Comparison of ENCODE assay signal across 17 cellular contexts in the genomic region with DNA sequence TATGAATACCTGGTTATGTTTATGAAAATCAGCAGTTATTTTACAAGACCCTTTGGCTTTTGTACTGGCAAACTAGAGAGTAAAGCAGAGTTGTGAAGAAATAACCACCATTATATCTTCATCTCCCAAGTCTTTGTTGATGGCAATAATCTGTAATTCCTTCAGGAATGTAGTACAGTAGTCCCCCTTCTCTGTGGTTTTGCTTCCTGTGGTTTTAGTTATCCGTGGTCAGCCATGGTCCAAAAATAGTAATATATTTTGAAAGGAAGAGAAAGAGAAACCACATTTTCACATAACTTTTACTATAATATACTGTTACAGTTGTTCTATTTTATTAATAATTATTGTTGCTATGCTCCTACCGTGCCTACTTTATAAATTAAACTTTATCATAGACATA. TPM values are rescaled to one million over a fixed set of nuclear protein-coding genes. Genes with fewer than 3 reads are reported as not detected.
DNase-seq lines count a peak whose midpoint lies in the region; ATAC-seq and TF ChIP-seq lines count a peak whose summit lies in the region.
"Had no signal": no experiment of that assay in that cellular context is flagged by ENCODE, and none has a peak within 500 bp of the region (broad histone marks: within the 10 kb centered on the region; RNA-seq: fewer than 3 reads in every experiment).

No MANE protein-coding gene starts in this region.

- no peaks in the 10 kb centered on the region for H4K20me1 ChIP-seq in BLaER1

- peaks cover 25% of the 10 kb centered on the region for H3K9me3 ChIP-seq in BLaER1

- H3K4me2 ChIP-seq in BLaER1, result peak overlapping the region; percentile 48

- no peaks in the 10 kb centered on the region for H3K27me3 Mint-ChIP-seq in osteocyte (ENCODE audit: unreplicated experiment)
- H3K27me3 Mint-ChIP-seq in naive thymus-derived CD8-positive, alpha-beta T cell, result peaks cover 0 to 8% (median 2%) of the 10 kb centered on the region in 5 donors
- H3K27me3 Mint-ChIP-seq: stimulated activated naive CD8-positive, alpha-beta T cell treated with anti-CD3 and anti-CD28 coated beads, Interleukin-15, amount 100 ng/mL, for 72 hours had no signal

- POLR2A ChIA-PET in naive thymus-derived CD8-positive, alpha-beta T cell (lab: Charles Lee), result no interaction called here

- DNase-seq in OCI-M1 (lab: John Stamatoyannopoulos, UW) (peak; percentile 24), choroid plexus epithelial cell (ENCODE audit: low read depth) (peak; percentile 84), osteocyte (ENCODE audit: extremely low spot score, unreplicated experiment) (no peak)
- no peak for DNase-seq in naive thymus-derived CD8-positive, alpha-beta T cell
- no peak for DNase-seq in activated naive CD4-positive, alpha-beta T cell (lab: John Stamatoyannopoulos, UW)
- DNase-seq: activated CD4-positive, alpha-beta T cell treated with anti-CD3 and anti-CD28 coated beads for 4 hours; activated T-cell treated with anti-CD3 and anti-CD28 coated beads, Interleukin-2, amount 50 U/mL, for 1 hour; MM.1S; NCI-H2029; NCI-H748 treated with DMSO at 0.1 percent for 48 hours; stimulated activated naive CD8-positive, alpha-beta T cell treated with anti-CD3 and anti-CD28 coated beads, Interleukin-15, amount 100 ng/mL, for 72 hours had no signal

- H3K27me3 ChIP-seq in BLaER1, result no peaks in the 10 kb centered on the region

- no peaks in the 10 kb centered on the region for H3K36me3 Mint-ChIP-seq in osteocyte (ENCODE audit: unreplicated experiment)
- peaks cover 0 to 13% (median 0%) of the 10 kb centered on the region in 3 donors for H3K36me3 Mint-ChIP-seq in naive thymus-derived CD8-positive, alpha-beta T cell
- H3K36me3 Mint-ChIP-seq: activated naive CD8-positive, alpha-beta T cell had no signal

- TF ChIP-seq CTCF in choroid plexus epithelial cell (conservative IDR thresholded peaks at IDR 0.05; ENCODE audit: low read depth, low read length) (no peak), osteocyte (IDR thresholded peaks at IDR 0.05) (no peak)

- no peak overlapping the region for H3K9ac ChIP-seq in BLaER1

- H3K4me3 ChIP-seq in BLaER1 (no peak overlapping the region), choroid plexus epithelial cell (ENCODE audit: low read depth, low read length) (no peak overlapping the region)
- H3K4me3 ChIP-seq: skin epidermis had no signal

- peaks cover 37% of the 10 kb centered on the region for H3K4me1 ChIP-seq in BLaER1

- no peak for ATAC-seq in HG03135 (IDR thresholded peaks at IDR 0.05; ENCODE audit: unreplicated experiment)
- no peak for ATAC-seq in naive thymus-derived CD8-positive, alpha-beta T cell
- no peak for ATAC-seq in HG03045 (IDR thresholded peaks at IDR 0.05; ENCODE audit: unreplicated experiment)
- ATAC-seq: stimulated activated naive CD8-positive, alpha-beta T cell treated with anti-CD3 and anti-CD28 coated beads, Interleukin-15, amount 100 ng/mL, for 72 hours had no signal

- peak overlapping the region; percentile 55 for H3K27ac Mint-ChIP-seq in osteocyte (ENCODE audit: unreplicated experiment)
- no peak overlapping the region for H3K27ac Mint-ChIP-seq in naive thymus-derived CD8-positive, alpha-beta T cell
- H3K27ac Mint-ChIP-seq: activated naive CD8-positive, alpha-beta T cell; stimulated activated naive CD8-positive, alpha-beta T cell treated with anti-CD3 and anti-CD28 coated beads, Interleukin-15, amount 100 ng/mL, for 72 hours had no signal

- H3K9me3 Mint-ChIP-seq in osteocyte (ENCODE audit: unreplicated experiment), result peaks cover 6% of the 10 kb centered on the region
- H3K9me3 Mint-ChIP-seq in naive thymus-derived CD8-positive, alpha-beta T cell, result peaks cover 0 to 21% (median 6%) of the 10 kb centered on the region in 9 donors

- H3K4me1 Mint-ChIP-seq in osteocyte (ENCODE audit: unreplicated experiment), result peaks cover 10% of the 10 kb centered on the region
- H3K4me1 Mint-ChIP-seq in naive thymus-derived CD8-positive, alpha-beta T cell, result peaks cover 0 to 23% (median 0%) of the 10 kb centered on the region in 4 donors
- H3K4me1 Mint-ChIP-seq: stimulated activated naive CD8-positive, alpha-beta T cell treated with anti-CD3 and anti-CD28 coated beads, Interleukin-15, amount 100 ng/mL, for 72 hours had no signal

- H3K4me3 Mint-ChIP-seq in osteocyte (ENCODE audit: unreplicated experiment), result no peak overlapping the region
- H3K4me3 Mint-ChIP-seq in naive thymus-derived CD8-positive, alpha-beta T cell, result no peak overlapping the region
- H3K4me3 Mint-ChIP-seq: activated naive CD8-positive, alpha-beta T cell; stimulated activated naive CD8-positive, alpha-beta T cell treated with anti-CD3 and anti-CD28 coated beads, Interleukin-15, amount 100 ng/mL, for 72 hours had no signal

- no peak overlapping the region for H3K27ac ChIP-seq in BLaER1
- H3K27ac ChIP-seq: skin epidermis had no signal

- H3K36me3 ChIP-seq in BLaER1, result no peaks in the 10 kb centered on the region

RNA-seq across cellular contexts. Expression of a gene that starts 27.8 kb away (rescaled TPM):
- total RNA-seq in osteocyte, result 0.63 and 1.0 TPM in 2 replicates
- total RNA-seq in naive thymus-derived CD8-positive, alpha-beta T cell, result 10 to 100 TPM; 10.9 to 13.4 TPM
- polyA plus RNA-seq in naive thymus-derived CD8-positive, alpha-beta T cell, result under 1 TPM in 2 of 3 donors, not detected in 1; 0.40 to 0.58 TPM
- total RNA-seq: G401 had no signal

Comparison
In these comparisons a context has a peak if more than half of its experiments do, and no peak if none do; other contexts are left out.
1. DNase-seq: peak in OCI-M1 (single experiment) and choroid plexus epithelial cell (single experiment); none in osteocyte (single experiment), naive thymus-derived CD8-positive, alpha-beta T cell (0 of 10) and activated naive CD4-positive, alpha-beta T cell (0 of 4).